10 cellular contexts compared by ENCODE assay signal in genomic region chr1:42529724-42530161, GRCh38.
A peak's percentile ranks its signal among the peaks of the same experiment; 100 is the strongest.
DNase-seq lines count a peak whose midpoint lies in the region; ATAC-seq and TF ChIP-seq lines count a peak whose summit lies in the region.
"Had no signal": no experiment of that assay in that cellular context is flagged by ENCODE, and none has a peak within 500 bp of the region (broad histone marks: within the 10 kb centered on the region; RNA-seq: fewer than 3 reads in every experiment).

No MANE protein-coding gene starts in this region.

- no peak for TF ChIP-seq CTCF in OCI-LY7 (conservative IDR thresholded peaks at IDR 0.05; ENCODE audit: low read length)

- no peak overlapping the region for H3K27ac ChIP-seq in OCI-LY7 (ENCODE audit: low read depth, low read length, poor library complexity, severe bottlenecking)
- H3K27ac ChIP-seq: testis had no signal

- H3K4me1 ChIP-seq in OCI-LY7 (ENCODE audit: insufficient read depth, low read length, poor library complexity, severe bottlenecking), result no peaks in the 10 kb centered on the region
- H3K4me1 ChIP-seq: testis had no signal

- no TSS peak for BruUV-seq in OCI-LY7 (replicated peaks; lab: Mats Ljungman, UMichigan)

- intact Hi-C loops in OCI-LY7 (cut with micrococcal nuclease; ENCODE audit: unreplicated experiment), result no loop called here

- DNase-seq in GM04503 (ENCODE audit: low read depth) (peak; percentile 24), OCI-LY7 (ENCODE audit: low spot score) (no peak), dermis microvascular lymphatic vessel endothelial cell (ENCODE audit: low read depth in 2 of 2) (peak; percentile 36 to 41), pulmonary artery endothelial cell (ENCODE audit: low read depth, low spot score) (peak; percentile 7), H7 (no peak), SW 1271 (lab: John Stamatoyannopoulos, UW) (no peak)
- DNase-seq: anterior cingulate cortex, NCI-H526 treated with DMSO at 0.1 percent for 48 hours, testis had no signal

- H3K4me2 ChIP-seq in OCI-LY7 (ENCODE audit: low read length), result peak overlapping the region; percentile 35; the same call in 1 of the 2 replicates

- no peaks in the 10 kb centered on the region for H3K9me2 ChIP-seq in OCI-LY7 (ENCODE audit: insufficient read depth, low read length)

- no peaks in the 10 kb centered on the region for H3K27me3 ChIP-seq in H7 (ENCODE audit: control insufficient read depth, insufficient read depth, low read length)
- H3K27me3 ChIP-seq: testis had no signal

- H3K9me3 ChIP-seq in OCI-LY7 (ENCODE audit: low read length), result no peaks in the 10 kb centered on the region
- H3K9me3 ChIP-seq: testis had no signal

- H3K36me3 ChIP-seq in OCI-LY7 (ENCODE audit: insufficient read depth, low read length) (no peaks in the 10 kb centered on the region), H7 (replicated peaks; ENCODE audit: control insufficient read depth, insufficient read depth, low read length) (no peaks in the 10 kb centered on the region)

- no peak overlapping the region for H3K4me3 ChIP-seq in OCI-LY7 (ENCODE audit: low read depth, low read length, poor library complexity, severe bottlenecking)
- no peak overlapping the region for H3K4me3 ChIP-seq in H7 (ENCODE audit: insufficient read depth, low read depth, low read length)
- H3K4me3 ChIP-seq: testis had no signal

- CTCF ChIA-PET in OCI-LY7 (lab: Charles Lee; ENCODE audit: unreplicated experiment), result no interaction called here

- ATAC-seq in GM21529 (IDR thresholded peaks at IDR 0.05; ENCODE audit: unreplicated experiment), result no peak

- POLR2A ChIA-PET in OCI-LY7 (lab: Charles Lee), result no interaction called here

- H3K79me2 ChIP-seq in OCI-LY7 (ENCODE audit: insufficient read depth, low read depth, low read length), result no peaks in the 10 kb centered on the region

- peak overlapping the region; percentile 33; the same call in 1 of the 2 replicates for H2AFZ ChIP-seq in OCI-LY7 (ENCODE audit: low read length)

- no peaks in the 10 kb centered on the region for H4K20me1 ChIP-seq in OCI-LY7 (ENCODE audit: insufficient read depth, low read length)

Comparison
In these comparisons a context has a peak if more than half of its experiments do, and no peak if none do; other contexts are left out.
1. DNase-seq: peak in GM04503 (single experiment), dermis microvascular lymphatic vessel endothelial cell (2 of 2) and pulmonary artery endothelial cell (single experiment); none in OCI-LY7 (single experiment), H7 (single experiment) and SW 1271 (0 of 2).